In the genomic region with DNA sequence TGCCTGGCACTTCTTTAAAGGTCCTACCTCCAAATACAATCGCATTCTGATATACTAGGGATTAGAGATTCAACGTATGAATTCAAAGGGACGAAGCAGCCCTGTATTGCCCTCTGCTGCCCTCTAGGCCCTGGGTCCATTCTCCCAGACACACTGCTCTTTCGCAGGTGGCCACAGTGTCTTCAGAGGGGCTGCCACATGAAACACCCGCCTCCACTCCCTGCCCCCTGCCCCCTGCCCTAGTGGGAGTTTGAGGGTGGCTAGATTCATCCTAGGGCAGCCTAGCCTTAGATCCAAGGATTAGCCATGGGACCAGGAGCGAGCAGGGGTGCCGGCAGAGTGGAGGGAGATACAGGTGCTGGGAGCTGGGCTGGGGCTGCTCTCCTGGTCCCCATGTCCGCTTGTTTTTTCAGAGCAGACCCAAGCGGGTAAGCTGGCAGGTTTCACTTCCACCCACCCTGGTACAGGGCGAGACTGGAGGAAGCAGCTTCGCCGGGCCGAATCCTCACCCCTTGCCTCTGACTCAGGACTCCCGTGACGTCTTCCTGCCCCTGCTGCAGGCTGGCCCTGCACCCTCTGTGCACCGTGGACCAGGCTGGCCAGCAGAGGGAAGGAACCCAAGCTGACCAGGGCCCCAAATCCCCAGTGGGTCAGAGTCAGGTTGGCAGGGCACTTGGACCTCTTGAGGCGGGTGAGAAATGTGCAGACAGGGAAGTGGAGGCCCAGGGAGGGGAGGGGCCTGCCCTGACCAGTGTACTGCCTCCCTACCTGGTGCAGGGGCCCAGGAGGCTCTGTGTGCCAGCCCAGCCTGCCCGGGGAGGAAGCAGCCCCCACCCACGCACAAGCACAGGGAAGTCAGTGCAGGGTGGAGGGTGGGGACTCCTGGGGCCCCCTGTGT, we compare ENCODE assay signal across 1 cellular context.
TF ChIP-seq lines count a peak whose summit lies in the region.

No MANE protein-coding gene starts in this region.

TF ChIP-seq in HepG2, 621 proteins besides CTCF, POLR2A, EP300 and RAD21 (continues in another document):
- TF ChIP-seq TEAD3 (CRISPR knock-in tag; optimal IDR thresholded peaks at IDR 0.05; ENCODE audit: borderline replicate concordance) = peak; percentile 8
- peak; percentile 68 for TF ChIP-seq ZNF747 (CRISPR knock-in tag; IDR thresholded peaks at IDR 0.05; ENCODE audit: borderline replicate concordance)
- TF ChIP-seq, protein P1, sequence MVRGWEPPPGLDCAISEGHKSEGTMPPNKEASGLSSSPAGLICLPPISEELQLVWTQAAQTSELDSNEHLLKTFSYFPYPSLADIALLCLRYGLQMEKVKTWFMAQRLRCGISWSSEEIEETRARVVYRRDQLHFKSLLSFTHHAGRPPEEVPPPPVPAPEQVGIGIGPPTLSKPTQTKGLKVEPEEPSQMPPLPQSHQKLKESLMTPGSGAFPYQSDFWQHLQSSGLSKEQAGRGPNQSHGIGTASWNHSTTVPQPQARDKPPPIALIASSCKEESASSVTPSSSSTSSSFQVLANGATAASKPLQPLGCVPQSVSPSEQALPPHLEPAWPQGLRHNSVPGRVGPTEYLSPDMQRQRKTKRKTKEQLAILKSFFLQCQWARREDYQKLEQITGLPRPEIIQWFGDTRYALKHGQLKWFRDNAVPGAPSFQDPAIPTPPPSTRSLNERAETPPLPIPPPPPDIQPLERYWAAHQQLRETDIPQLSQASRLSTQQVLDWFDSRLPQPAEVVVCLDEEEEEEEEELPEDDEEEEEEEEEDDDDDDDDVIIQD (CRISPR knock-in tag; IDR thresholded peaks at IDR 0.05; ENCODE audit: low read depth) = no peak
- TF ChIP-seq, protein P2, sequence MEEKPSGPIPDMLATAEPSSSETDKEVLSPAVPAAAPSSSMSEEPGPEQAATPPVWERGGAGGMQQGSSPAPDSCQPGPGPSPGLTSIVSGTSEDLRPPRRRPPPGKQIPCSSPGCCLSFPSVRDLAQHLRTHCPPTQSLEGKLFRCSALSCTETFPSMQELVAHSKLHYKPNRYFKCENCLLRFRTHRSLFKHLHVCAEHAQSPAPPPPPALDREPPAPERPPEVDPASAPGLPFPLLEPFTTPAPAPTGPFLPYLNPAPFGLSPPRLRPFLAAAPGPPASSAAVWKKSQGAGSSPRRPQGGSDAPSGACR (CRISPR knock-in tag; IDR thresholded peaks at IDR 0.05) = no peak
- TF ChIP-seq ZNF20 (CRISPR knock-in tag; IDR thresholded peaks at IDR 0.05) = no peak
- TF ChIP-seq FOXK1 (CRISPR knock-in tag; IDR thresholded peaks at IDR 0.05; ENCODE audit: borderline replicate concordance, low read depth) = no peak
- TF ChIP-seq, protein P3, sequence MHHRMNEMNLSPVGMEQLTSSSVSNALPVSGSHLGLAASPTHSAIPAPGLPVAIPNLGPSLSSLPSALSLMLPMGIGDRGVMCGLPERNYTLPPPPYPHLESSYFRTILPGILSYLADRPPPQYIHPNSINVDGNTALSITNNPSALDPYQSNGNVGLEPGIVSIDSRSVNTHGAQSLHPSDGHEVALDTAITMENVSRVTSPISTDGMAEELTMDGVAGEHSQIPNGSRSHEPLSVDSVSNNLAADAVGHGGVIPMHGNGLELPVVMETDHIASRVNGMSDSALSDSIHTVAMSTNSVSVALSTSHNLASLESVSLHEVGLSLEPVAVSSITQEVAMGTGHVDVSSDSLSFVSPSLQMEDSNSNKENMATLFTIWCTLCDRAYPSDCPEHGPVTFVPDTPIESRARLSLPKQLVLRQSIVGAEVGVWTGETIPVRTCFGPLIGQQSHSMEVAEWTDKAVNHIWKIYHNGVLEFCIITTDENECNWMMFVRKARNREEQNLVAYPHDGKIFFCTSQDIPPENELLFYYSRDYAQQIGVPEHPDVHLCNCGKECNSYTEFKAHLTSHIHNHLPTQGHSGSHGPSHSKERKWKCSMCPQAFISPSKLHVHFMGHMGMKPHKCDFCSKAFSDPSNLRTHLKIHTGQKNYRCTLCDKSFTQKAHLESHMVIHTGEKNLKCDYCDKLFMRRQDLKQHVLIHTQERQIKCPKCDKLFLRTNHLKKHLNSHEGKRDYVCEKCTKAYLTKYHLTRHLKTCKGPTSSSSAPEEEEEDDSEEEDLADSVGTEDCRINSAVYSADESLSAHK (CRISPR knock-in tag; IDR thresholded peaks at IDR 0.05; ENCODE audit: borderline replicate concordance) = no peak
- TF ChIP-seq, protein P4, sequence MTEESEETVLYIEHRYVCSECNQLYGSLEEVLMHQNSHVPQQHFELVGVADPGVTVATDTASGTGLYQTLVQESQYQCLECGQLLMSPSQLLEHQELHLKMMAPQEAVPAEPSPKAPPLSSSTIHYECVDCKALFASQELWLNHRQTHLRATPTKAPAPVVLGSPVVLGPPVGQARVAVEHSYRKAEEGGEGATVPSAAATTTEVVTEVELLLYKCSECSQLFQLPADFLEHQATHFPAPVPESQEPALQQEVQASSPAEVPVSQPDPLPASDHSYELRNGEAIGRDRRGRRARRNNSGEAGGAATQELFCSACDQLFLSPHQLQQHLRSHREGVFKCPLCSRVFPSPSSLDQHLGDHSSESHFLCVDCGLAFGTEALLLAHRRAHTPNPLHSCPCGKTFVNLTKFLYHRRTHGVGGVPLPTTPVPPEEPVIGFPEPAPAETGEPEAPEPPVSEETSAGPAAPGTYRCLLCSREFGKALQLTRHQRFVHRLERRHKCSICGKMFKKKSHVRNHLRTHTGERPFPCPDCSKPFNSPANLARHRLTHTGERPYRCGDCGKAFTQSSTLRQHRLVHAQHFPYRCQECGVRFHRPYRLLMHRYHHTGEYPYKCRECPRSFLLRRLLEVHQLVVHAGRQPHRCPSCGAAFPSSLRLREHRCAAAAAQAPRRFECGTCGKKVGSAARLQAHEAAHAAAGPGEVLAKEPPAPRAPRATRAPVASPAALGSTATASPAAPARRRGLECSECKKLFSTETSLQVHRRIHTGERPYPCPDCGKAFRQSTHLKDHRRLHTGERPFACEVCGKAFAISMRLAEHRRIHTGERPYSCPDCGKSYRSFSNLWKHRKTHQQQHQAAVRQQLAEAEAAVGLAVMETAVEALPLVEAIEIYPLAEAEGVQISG (CRISPR knock-in tag; IDR thresholded peaks at IDR 0.05) = peak; percentile 27; the same call in 1 of the 2 replicates
- peak; percentile 48; the same call in 1 of the 2 replicates for TF ChIP-seq ZNF329 (CRISPR knock-in tag; IDR thresholded peaks at IDR 0.05; ENCODE audit: low read depth)
- TF ChIP-seq, protein P5, sequence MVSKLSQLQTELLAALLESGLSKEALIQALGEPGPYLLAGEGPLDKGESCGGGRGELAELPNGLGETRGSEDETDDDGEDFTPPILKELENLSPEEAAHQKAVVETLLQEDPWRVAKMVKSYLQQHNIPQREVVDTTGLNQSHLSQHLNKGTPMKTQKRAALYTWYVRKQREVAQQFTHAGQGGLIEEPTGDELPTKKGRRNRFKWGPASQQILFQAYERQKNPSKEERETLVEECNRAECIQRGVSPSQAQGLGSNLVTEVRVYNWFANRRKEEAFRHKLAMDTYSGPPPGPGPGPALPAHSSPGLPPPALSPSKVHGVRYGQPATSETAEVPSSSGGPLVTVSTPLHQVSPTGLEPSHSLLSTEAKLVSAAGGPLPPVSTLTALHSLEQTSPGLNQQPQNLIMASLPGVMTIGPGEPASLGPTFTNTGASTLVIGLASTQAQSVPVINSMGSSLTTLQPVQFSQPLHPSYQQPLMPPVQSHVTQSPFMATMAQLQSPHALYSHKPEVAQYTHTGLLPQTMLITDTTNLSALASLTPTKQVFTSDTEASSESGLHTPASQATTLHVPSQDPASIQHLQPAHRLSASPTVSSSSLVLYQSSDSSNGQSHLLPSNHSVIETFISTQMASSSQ (IDR thresholded peaks at IDR 0.05; ENCODE audit: low read depth) = no peak
- TF ChIP-seq, protein P5 (CRISPR knock-in tag; IDR thresholded peaks at IDR 0.05; ENCODE audit: borderline replicate concordance) = no peak
- no peak for TF ChIP-seq ZFAT (CRISPR knock-in tag; conservative IDR thresholded peaks at IDR 0.05)
- TF ChIP-seq, protein P6, sequence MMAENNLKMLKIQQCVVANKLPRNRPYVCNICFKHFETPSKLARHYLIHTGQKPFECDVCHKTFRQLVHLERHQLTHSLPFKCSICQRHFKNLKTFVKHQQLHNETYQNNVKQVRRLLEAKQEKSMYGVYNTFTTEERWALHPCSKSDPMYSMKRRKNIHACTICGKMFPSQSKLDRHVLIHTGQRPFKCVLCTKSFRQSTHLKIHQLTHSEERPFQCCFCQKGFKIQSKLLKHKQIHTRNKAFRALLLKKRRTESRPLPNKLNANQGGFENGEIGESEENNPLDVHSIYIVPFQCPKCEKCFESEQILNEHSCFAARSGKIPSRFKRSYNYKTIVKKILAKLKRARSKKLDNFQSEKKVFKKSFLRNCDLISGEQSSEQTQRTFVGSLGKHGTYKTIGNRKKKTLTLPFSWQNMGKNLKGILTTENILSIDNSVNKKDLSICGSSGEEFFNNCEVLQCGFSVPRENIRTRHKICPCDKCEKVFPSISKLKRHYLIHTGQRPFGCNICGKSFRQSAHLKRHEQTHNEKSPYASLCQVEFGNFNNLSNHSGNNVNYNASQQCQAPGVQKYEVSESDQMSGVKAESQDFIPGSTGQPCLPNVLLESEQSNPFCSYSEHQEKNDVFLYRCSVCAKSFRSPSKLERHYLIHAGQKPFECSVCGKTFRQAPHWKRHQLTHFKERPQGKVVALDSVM (CRISPR knock-in tag; IDR thresholded peaks at IDR 0.05) = peak; percentile 56; the same call in 1 of the 2 replicates
- TF ChIP-seq, protein P7, sequence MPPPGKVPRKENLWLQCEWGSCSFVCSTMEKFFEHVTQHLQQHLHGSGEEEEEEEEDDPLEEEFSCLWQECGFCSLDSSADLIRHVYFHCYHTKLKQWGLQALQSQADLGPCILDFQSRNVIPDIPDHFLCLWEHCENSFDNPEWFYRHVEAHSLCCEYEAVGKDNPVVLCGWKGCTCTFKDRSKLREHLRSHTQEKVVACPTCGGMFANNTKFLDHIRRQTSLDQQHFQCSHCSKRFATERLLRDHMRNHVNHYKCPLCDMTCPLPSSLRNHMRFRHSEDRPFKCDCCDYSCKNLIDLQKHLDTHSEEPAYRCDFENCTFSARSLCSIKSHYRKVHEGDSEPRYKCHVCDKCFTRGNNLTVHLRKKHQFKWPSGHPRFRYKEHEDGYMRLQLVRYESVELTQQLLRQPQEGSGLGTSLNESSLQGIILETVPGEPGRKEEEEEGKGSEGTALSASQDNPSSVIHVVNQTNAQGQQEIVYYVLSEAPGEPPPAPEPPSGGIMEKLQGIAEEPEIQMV (CRISPR knock-in tag; IDR thresholded peaks at IDR 0.05; ENCODE audit: low read depth) = peak; percentile 24; the same call in 1 of the 2 replicates
- TF ChIP-seq, protein P8, sequence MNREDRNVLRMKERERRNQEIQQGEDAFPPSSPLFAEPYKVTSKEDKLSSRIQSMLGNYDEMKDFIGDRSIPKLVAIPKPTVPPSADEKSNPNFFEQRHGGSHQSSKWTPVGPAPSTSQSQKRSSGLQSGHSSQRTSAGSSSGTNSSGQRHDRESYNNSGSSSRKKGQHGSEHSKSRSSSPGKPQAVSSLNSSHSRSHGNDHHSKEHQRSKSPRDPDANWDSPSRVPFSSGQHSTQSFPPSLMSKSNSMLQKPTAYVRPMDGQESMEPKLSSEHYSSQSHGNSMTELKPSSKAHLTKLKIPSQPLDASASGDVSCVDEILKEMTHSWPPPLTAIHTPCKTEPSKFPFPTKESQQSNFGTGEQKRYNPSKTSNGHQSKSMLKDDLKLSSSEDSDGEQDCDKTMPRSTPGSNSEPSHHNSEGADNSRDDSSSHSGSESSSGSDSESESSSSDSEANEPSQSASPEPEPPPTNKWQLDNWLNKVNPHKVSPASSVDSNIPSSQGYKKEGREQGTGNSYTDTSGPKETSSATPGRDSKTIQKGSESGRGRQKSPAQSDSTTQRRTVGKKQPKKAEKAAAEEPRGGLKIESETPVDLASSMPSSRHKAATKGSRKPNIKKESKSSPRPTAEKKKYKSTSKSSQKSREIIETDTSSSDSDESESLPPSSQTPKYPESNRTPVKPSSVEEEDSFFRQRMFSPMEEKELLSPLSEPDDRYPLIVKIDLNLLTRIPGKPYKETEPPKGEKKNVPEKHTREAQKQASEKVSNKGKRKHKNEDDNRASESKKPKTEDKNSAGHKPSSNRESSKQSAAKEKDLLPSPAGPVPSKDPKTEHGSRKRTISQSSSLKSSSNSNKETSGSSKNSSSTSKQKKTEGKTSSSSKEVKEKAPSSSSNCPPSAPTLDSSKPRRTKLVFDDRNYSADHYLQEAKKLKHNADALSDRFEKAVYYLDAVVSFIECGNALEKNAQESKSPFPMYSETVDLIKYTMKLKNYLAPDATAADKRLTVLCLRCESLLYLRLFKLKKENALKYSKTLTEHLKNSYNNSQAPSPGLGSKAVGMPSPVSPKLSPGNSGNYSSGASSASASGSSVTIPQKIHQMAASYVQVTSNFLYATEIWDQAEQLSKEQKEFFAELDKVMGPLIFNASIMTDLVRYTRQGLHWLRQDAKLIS (CRISPR knock-in tag; IDR thresholded peaks at IDR 0.05) = no peak
- TF ChIP-seq, protein P9, sequence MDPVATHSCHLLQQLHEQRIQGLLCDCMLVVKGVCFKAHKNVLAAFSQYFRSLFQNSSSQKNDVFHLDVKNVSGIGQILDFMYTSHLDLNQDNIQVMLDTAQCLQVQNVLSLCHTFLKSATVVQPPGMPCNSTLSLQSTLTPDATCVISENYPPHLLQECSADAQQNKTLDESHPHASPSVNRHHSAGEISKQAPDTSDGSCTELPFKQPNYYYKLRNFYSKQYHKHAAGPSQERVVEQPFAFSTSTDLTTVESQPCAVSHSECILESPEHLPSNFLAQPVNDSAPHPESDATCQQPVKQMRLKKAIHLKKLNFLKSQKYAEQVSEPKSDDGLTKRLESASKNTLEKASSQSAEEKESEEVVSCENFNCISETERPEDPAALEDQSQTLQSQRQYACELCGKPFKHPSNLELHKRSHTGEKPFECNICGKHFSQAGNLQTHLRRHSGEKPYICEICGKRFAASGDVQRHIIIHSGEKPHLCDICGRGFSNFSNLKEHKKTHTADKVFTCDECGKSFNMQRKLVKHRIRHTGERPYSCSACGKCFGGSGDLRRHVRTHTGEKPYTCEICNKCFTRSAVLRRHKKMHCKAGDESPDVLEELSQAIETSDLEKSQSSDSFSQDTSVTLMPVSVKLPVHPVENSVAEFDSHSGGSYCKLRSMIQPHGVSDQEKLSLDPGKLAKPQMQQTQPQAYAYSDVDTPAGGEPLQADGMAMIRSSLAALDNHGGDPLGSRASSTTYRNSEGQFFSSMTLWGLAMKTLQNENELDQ (CRISPR knock-in tag; IDR thresholded peaks at IDR 0.05; ENCODE audit: borderline replicate concordance) = no peak
- no peak for TF ChIP-seq ZNF496 (CRISPR knock-in tag; IDR thresholded peaks at IDR 0.05; ENCODE audit: insufficient replicate concordance)
